In the genomic region with DNA sequence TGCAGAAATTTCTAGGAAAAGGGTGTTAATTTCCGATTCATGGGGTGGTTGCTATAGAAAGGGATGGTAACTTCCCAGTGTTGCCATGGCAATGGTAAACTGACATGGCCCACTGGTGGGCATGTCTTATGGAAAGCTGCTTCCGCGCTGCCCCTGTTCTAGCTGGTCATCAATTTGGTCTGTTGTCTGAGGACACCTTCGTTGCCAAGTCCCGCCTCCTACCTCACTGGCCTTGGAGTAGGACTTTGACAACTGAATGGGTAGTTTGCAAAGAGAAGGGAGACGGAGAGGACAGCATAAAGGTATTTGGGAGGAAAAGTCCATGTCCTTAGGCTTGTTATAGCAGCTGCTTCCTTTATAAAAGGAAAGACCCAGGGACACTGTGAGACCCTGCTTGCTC, we compare ENCODE assay signal across 15 cellular contexts.
DNase-seq lines count a peak whose midpoint lies in the region; ATAC-seq, FAIRE-seq and TF ChIP-seq lines count a peak whose summit lies in the region.
"Had no signal": no experiment of that assay in that cellular context is flagged by ENCODE, and none has a peak within 500 bp of the region (broad histone marks: within the 10 kb centered on the region; RNA-seq: fewer than 3 reads in every experiment).

No MANE protein-coding gene starts in this region.

- DNase-seq in K562 (ENCODE audit: extremely low read depth in 1 of 4, low spot score in 3 of 4) (no peak), esophagus muscularis mucosa (ENCODE audit: extremely low spot score) (peak; percentile 60), spleen (peak; percentile 30), SHP77 (lab: John Stamatoyannopoulos, UW) (no peak), NCI-H226 (no peak), left colon (no peak)
- DNase-seq: C1 segment of cervical spinal cord; Caco-2; CD4-positive, alpha-beta memory T cell; DMS153; DND-41; GOT3; HCEC 1CT had no signal

- 1% methylated on average over 6 of the region's 6 CpGs for WGBS in K562 (ENCODE audit: insufficient coverage, low coverage, missing lambda C conversion rate)
- 85% methylated on average over 6 of the region's 6 CpGs for WGBS in esophagus muscularis mucosa
- 89 to 93% (median 92%) methylated on average over 6 of the region's 6 CpGs for WGBS in spleen, 5 donors

- no peak for TF ChIP-seq EP300 in K562 (IDR thresholded peaks at IDR 0.05; ENCODE audit: low read length)
- TF ChIP-seq EP300 in esophagus muscularis mucosa (IDR thresholded peaks at IDR 0.05), result no peak

- CTCF ChIA-PET in K562 (lab: Yijun Ruan, JAX; ENCODE audit: low intra/inter-chr PET ratio), result no interaction called here

- BruUV-seq in K562 (replicated peaks; lab: Mats Ljungman, UMichigan), result no TSS peak

- TF ChIP-seq POLR2A in K562 (conservative IDR thresholded peaks at IDR 0.05) (no peak), esophagus muscularis mucosa (IDR thresholded peaks at IDR 0.05; ENCODE audit: low read depth) (no peak), spleen (IDR thresholded peaks at IDR 0.05) (no peak)

- H2AFZ ChIP-seq in K562 (ENCODE audit: low read depth, low read length), result no peak overlapping the region

- intact Hi-C loops in K562 (cut with micrococcal nuclease) (no loop called here), esophagus muscularis mucosa (cut with DNase I) (no loop called here), spleen (cut with DNase I; ENCODE audit: low total_unique reads) (no loop called here), left colon (cut with DNase I, micrococcal nuclease) (no loop called here)

- ATAC-seq in K562 (no peak), left colon (no peak)

- no peaks in the 10 kb centered on the region for H3K9me3 ChIP-seq in K562 (replicated peaks; ENCODE audit: control insufficient read depth, insufficient read depth, low read depth, low read length)
- peaks cover 0 to 8% (median 0%) of the 10 kb centered on the region in 4 donors for H3K9me3 ChIP-seq in esophagus muscularis mucosa
- peaks cover 0 to 9% (median 0%) of the 10 kb centered on the region in 8 donors for H3K9me3 ChIP-seq in spleen

- H3K27me3 ChIP-seq in K562 (ENCODE audit: control insufficient read depth in 2 of 2, insufficient read depth in 2 of 2, low read length in 2 of 2), result peaks cover 0 to 3% of the 10 kb centered on the region in 2 experiments; a peak in 1 of 5 replicates
- no peaks in the 10 kb centered on the region for H3K27me3 ChIP-seq in esophagus muscularis mucosa
- H3K27me3 ChIP-seq in spleen (replicated peaks in 1 of 7), result no peaks in the 10 kb centered on the region

- no peaks in the 10 kb centered on the region; the same call in 1 of the 2 replicates for H4K20me1 ChIP-seq in K562 (replicated peaks; ENCODE audit: control insufficient read depth, insufficient read depth, low read length)

- no peak for TF ChIP-seq RAD21 in K562 (CRISPR knock-in tag; conservative IDR thresholded peaks at IDR 0.05 in 1 of 2, IDR thresholded peaks at IDR 0.05 in 1 of 2)

- no peak overlapping the region for H3K9ac ChIP-seq in K562 (ENCODE audit: insufficient read depth in 1 of 2, low read depth in 2 of 2, low read length in 2 of 2)

- no peaks in the 10 kb centered on the region for H3K4me1 ChIP-seq in K562 (replicated peaks in 1 of 2; ENCODE audit: control insufficient read depth in 2 of 2, insufficient read depth in 2 of 2, low read length in 2 of 2)
- peaks cover 0 to 6% (median 0%) of the 10 kb centered on the region in 4 donors for H3K4me1 ChIP-seq in esophagus muscularis mucosa
- H3K4me1 ChIP-seq in spleen, result no peaks in the 10 kb centered on the region
- H3K4me1 ChIP-seq: Caco-2 had no signal

- no peaks in the 10 kb centered on the region for H3K79me2 ChIP-seq in K562 (ENCODE audit: control insufficient read depth, insufficient read depth, low read length)

- H3K27ac ChIP-seq in K562 (ENCODE audit: extremely low read depth, low read depth, low read length), result no peak overlapping the region
- H3K27ac ChIP-seq in esophagus muscularis mucosa (replicated peaks in 1 of 4), result no peak overlapping the region
- no peak overlapping the region for H3K27ac ChIP-seq in spleen

- in situ Hi-C loops in K562 (cut with MboI), result no loop called here

- POLR2A ChIA-PET in K562 (lab: Yijun Ruan, JAX), result interaction anchor here (0.6 to 1.3 kb wide), 2 partner anchors 8 to 43 kb away, joined by 3 to 4 read pairs; no protein-coding TSS in a partner anchor

- FAIRE-seq in K562 (lab: Jason Lieb, UNC), result no peak
- FAIRE-seq: G401.6, H54 had no signal

- no peak overlapping the region for H3K4me3 ChIP-seq in K562
- no peak overlapping the region for H3K4me3 ChIP-seq in esophagus muscularis mucosa
- no peak overlapping the region for H3K4me3 ChIP-seq in spleen

- no peaks in the 10 kb centered on the region for H3K36me3 ChIP-seq in K562 (ENCODE audit: control insufficient read depth, insufficient read depth, low read length)
- H3K36me3 ChIP-seq in esophagus muscularis mucosa, result no peaks in the 10 kb centered on the region
- no peaks in the 10 kb centered on the region for H3K36me3 ChIP-seq in spleen

- TF ChIP-seq CTCF in K562 (IDR thresholded peaks at IDR 0.05 in 2 of 3, conservative IDR thresholded peaks at IDR 0.05 in 1 of 3; ENCODE audit: insufficient read depth in 2 of 3, low read depth in 1 of 3, low read length in 3 of 3) (no peak), esophagus muscularis mucosa (IDR thresholded peaks at IDR 0.05) (no peak), spleen (IDR thresholded peaks at IDR 0.05 in 8 of 11, conservative IDR thresholded peaks at IDR 0.05 in 3 of 11) (no peak)

- no peaks in the 10 kb centered on the region for H3K9me1 ChIP-seq in K562 (ENCODE audit: control insufficient read depth, insufficient read depth, low read length)

- no peak overlapping the region for H3K4me2 ChIP-seq in K562 (ENCODE audit: insufficient read depth, low read length)

TF ChIP-seq in K562, 482 proteins besides CTCF, POLR2A, EP300 and RAD21:
- peak; percentile 48 for TF ChIP-seq RFX1 (IDR thresholded peaks at IDR 0.05)
- no peak for TF ChIP-seq RBFOX2 (IDR thresholded peaks at IDR 0.05; ENCODE audit: low read depth, low read length)
- TF ChIP-seq, protein P1, sequence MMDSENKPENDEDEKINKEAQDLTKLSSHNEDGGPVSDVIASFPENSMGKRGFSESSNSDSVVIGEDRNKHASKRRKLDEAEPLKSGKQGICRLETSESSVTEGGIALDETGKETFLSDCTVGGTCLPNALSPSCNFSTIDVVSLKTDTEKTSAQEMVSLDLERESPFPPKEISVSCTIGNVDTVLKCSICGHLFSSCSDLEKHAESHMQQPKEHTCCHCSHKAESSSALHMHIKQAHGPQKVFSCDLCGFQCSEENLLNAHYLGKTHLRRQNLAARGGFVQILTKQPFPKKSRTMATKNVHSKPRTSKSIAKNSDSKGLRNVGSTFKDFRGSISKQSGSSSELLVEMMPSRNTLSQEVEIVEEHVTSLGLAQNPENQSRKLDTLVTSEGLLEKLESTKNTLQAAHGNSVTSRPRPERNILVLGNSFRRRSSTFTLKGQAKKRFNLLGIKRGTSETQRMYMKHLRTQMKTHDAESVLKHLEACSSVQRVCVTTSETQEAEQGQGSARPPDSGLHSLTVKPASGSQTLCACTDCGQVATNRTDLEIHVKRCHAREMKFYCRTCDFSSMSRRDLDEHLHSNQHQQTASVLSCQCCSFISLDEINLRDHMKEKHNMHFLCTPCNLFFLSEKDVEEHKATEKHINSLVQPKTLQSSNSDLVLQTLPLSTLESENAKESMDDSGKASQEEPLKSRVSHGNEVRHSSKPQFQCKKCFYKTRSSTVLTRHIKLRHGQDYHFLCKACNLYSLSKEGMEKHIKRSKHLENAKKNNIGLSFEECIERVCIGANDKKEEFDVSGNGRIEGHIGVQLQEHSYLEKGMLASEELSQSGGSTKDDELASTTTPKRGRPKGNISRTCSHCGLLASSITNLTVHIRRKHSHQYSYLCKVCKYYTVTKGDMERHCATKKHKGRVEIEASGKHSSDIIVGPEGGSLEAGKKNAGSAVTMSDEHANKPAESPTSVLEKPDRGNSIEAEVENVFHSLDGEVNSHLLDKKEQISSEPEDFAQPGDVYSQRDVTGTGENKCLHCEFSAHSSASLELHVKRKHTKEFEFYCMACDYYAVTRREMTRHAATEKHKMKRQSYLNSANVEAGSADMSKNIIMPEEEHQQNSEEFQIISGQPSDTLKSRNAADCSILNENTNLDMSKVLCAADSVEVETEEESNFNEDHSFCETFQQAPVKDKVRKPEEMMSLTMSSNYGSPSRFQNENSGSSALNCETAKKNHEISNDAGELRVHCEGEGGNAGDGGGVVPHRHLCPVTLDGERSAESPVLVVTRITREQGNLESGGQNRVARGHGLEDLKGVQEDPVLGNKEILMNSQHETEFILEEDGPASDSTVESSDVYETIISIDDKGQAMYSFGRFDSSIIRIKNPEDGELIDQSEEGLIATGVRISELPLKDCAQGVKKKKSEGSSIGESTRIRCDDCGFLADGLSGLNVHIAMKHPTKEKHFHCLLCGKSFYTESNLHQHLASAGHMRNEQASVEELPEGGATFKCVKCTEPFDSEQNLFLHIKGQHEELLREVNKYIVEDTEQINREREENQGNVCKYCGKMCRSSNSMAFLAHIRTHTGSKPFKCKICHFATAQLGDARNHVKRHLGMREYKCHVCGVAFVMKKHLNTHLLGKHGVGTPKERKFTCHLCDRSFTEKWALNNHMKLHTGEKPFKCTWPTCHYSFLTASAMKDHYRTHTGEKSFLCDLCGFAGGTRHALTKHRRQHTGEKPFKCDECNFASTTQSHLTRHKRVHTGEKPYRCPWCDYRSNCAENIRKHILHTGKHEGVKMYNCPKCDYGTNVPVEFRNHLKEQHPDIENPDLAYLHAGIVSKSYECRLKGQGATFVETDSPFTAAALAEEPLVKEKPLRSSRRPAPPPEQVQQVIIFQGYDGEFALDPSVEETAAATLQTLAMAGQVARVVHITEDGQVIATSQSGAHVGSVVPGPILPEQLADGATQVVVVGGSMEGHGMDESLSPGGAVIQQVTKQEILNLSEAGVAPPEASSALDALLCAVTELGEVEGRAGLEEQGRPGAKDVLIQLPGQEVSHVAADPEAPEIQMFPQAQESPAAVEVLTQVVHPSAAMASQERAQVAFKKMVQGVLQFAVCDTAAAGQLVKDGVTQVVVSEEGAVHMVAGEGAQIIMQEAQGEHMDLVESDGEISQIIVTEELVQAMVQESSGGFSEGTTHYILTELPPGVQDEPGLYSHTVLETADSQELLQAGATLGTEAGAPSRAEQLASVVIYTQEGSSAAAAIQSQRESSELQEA (IDR thresholded peaks at IDR 0.05; ENCODE audit: low read depth), result no peak

Comparison
In these comparisons a context has a peak if more than half of its experiments do, and no peak if none do; other contexts are left out.
1. DNase-seq: peak in esophagus muscularis mucosa (single experiment) and spleen (single experiment); none in K562 (0 of 4), SHP77 (0 of 2), NCI-H226 (single experiment) and left colon (0 of 2).